Comparison of ENCODE assay signal across 11 cellular contexts in the genomic region with DNA sequence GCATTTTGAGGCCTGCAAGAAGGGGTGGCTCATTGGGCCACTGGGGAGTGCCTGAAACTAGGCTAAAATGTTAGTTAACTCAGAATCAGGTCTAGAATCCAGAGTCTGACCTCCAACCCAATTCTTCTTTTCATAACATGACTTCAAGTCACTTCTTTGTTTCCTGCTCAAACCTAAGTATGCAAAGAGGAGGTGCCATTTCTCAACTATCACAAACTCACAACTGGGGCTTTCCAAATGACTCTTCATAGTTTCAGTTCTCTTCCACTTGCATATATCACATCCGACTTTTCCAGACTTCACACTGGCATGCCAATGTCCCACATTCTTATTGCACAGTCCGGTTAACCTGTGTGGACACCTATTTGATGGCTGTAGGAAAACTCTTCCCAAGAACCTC.
DNase-seq lines count a peak whose midpoint lies in the region; ATAC-seq and TF ChIP-seq lines count a peak whose summit lies in the region.
"Had no signal": no experiment of that assay in that cellular context is flagged by ENCODE, and none has a peak within 500 bp of the region (broad histone marks: within the 10 kb centered on the region; RNA-seq: fewer than 3 reads in every experiment).

No MANE protein-coding gene starts in this region.

- TF ChIP-seq POLR2A in lower leg skin (IDR thresholded peaks at IDR 0.05), result no peak

- TF ChIP-seq CTCF in lower leg skin (IDR thresholded peaks at IDR 0.05), result no peak

- ATAC-seq in GM18498 (IDR thresholded peaks at IDR 0.05; ENCODE audit: unreplicated experiment), result peak; percentile 93
- ATAC-seq in GM19452 (IDR thresholded peaks at IDR 0.05; ENCODE audit: unreplicated experiment), result peak; percentile 95
- ATAC-seq in HG02943 (IDR thresholded peaks at IDR 0.05; ENCODE audit: low read depth, unreplicated experiment), result peak; percentile 91
- ATAC-seq: activated naive CD4-positive, alpha-beta T cell treated with anti-CD3 and anti-CD28 coated beads, Interleukin-2, amount 50 U/mL, for 72 hours had no signal

- intact Hi-C loops in lower leg skin (cut with DNase I; ENCODE audit: low total_unique reads), result no loop called here

- H3K4me3 ChIP-seq in lower leg skin (ENCODE audit: low read depth, poor library complexity, severe bottlenecking), result no peak overlapping the region
- H3K4me3 ChIP-seq: thoracic aorta had no signal

- DNase-seq in MV-4-11 (lab: John Stamatoyannopoulos, UW) (peak; percentile 85), lower leg skin (ENCODE audit: low spot score in 2 of 2) (no peak), NCI-H524 treated with DMSO at 0.1 percent for 48 hours (lab: John Stamatoyannopoulos, UW) (no peak)
- DNase-seq in activated naive CD4-positive, alpha-beta T cell treated with Interleukin-2 at 50 U/mL for 16 hours, result no peak
- no peak for DNase-seq in stimulated activated CD8-positive, alpha-beta memory T cell treated with anti-CD3 and anti-CD28 coated beads, Interleukin-4, amount 100 ng/mL, for 48 hours
- DNase-seq: WERI-Rb-1 had no signal

- 77 to 79% methylated on average over 2 of the region's 2 CpGs for WGBS in lower leg skin, 2 donors
